In genomic region chr7:157990878-157991250, GRCh38 we compare ENCODE assay signal across 22 cellular contexts.
DNase-seq lines count a peak whose midpoint lies in the region; ATAC-seq, FAIRE-seq and TF ChIP-seq lines count a peak whose summit lies in the region.
"Had no signal": no experiment of that assay in that cellular context is flagged by ENCODE, and none has a peak within 500 bp of the region (broad histone marks: within the 10 kb centered on the region; RNA-seq: fewer than 3 reads in every experiment).

No MANE protein-coding gene starts in this region.

- WGBS in SK-N-SH (ENCODE audit: low lambda C conversion rate), result 0% methylated on average over 1 of the region's 9 CpGs
- 56% methylated on average over 9 of the region's 9 CpGs for WGBS in urinary bladder

- no peaks in the 10 kb centered on the region for H3K36me3 ChIP-seq in SK-N-SH (replicated peaks in 1 of 2; ENCODE audit: control insufficient read depth in 1 of 2, insufficient read depth in 2 of 2, low read length in 1 of 2)
- H3K36me3 ChIP-seq in kidney (ENCODE audit: control insufficient read depth in 1 of 2, insufficient read depth in 2 of 2, low read length in 2 of 2), result no peaks in the 10 kb centered on the region
- no peaks in the 10 kb centered on the region for H3K36me3 ChIP-seq in urinary bladder (ENCODE audit: insufficient read depth)
- H3K36me3 ChIP-seq in left ventricle myocardium inferior, result no peaks in the 10 kb centered on the region
- H3K36me3 ChIP-seq: SJSA1 had no signal

- ATAC-seq in SK-N-SH treated with all-trans-retinoic acid at 6 μM for 48 hours, result no peak; the same call in 2 of the 3 replicates
- ATAC-seq in HG03039 (IDR thresholded peaks at IDR 0.05; ENCODE audit: unreplicated experiment), result no peak
- ATAC-seq: GM23338, Right ventricle myocardium inferior, T-helper 17 cell had no signal

- no peak overlapping the region for H3K9ac ChIP-seq in SK-N-SH
- no peak overlapping the region for H3K9ac ChIP-seq in kidney (ENCODE audit: low read length in 2 of 2)

- H3K27ac ChIP-seq in SK-N-SH (ENCODE audit: low read depth in 2 of 2, low read length in 1 of 2), result peak overlapping the region in 1 of 2 experiments; percentile 20; a peak in 1 of 4 replicates
- no peak overlapping the region for H3K27ac ChIP-seq in kidney (ENCODE audit: low read depth in 2 of 2, low read length in 2 of 2)
- H3K27ac ChIP-seq in urinary bladder (ENCODE audit: low read depth), result peak overlapping the region; percentile 19
- H3K27ac ChIP-seq in left ventricle myocardium inferior (replicated peaks), result no peak overlapping the region
- H3K27ac ChIP-seq: SJSA1 had no signal

- POLR2A ChIA-PET in SK-N-SH (lab: Yijun Ruan, JAX), result interaction anchor here (0.5 kb wide), 1 partner anchor 87 kb away, joined by 3 read pairs; no protein-coding TSS in a partner anchor

- peaks cover 0 to 20% of the 10 kb centered on the region in 2 experiments; a peak in 1 of 4 replicates for H3K4me1 ChIP-seq in SK-N-SH (ENCODE audit: control insufficient read depth in 1 of 2, insufficient read depth in 2 of 2, low read depth in 1 of 2, low read length in 1 of 2)
- H3K4me1 ChIP-seq in kidney (ENCODE audit: control insufficient read depth in 1 of 2, insufficient read depth in 1 of 2, low read depth in 1 of 2, low read length in 2 of 2), result no peaks in the 10 kb centered on the region
- H3K4me1 ChIP-seq in urinary bladder (ENCODE audit: insufficient read depth), result no peaks in the 10 kb centered on the region
- no peaks in the 10 kb centered on the region for H3K4me1 ChIP-seq in left ventricle myocardium inferior
- H3K4me1 ChIP-seq: SJSA1 had no signal

- no peaks in the 10 kb centered on the region for H3K9me2 ChIP-seq in SK-N-SH

- H4K20me1 ChIP-seq in SK-N-SH (ENCODE audit: insufficient read depth), result no peaks in the 10 kb centered on the region

- intact Hi-C loops in kidney (cut with DNase I) (no loop called here), left ventricle myocardium inferior (cut with micrococcal nuclease) (no loop called here)

- H3K27me3 ChIP-seq in SK-N-SH (ENCODE audit: insufficient read depth) (no peaks in the 10 kb centered on the region), left ventricle myocardium inferior (ENCODE audit: low read depth) (peaks cover 83% of the 10 kb centered on the region)
- H3K27me3 ChIP-seq: SJSA1 had no signal

- no peak overlapping the region for H2AFZ ChIP-seq in SK-N-SH (ENCODE audit: low read depth)
- H2AFZ ChIP-seq: GM23338 had no signal

- peaks cover 5% of the 10 kb centered on the region; the same call in 1 of the 2 replicates for H3K9me3 ChIP-seq in SK-N-SH
- H3K9me3 ChIP-seq in kidney (ENCODE audit: control insufficient read depth in 1 of 2, low read length in 2 of 2), result peaks cover 3 to 4% of the 10 kb centered on the region in 2 donors
- peaks cover 4% of the 10 kb centered on the region for H3K9me3 ChIP-seq in left ventricle myocardium inferior (replicated peaks)

- DNase-seq in SK-N-SH, result peak; percentile 74
- peak; percentile 16 for DNase-seq in NCI-H2171 treated with DMSO at 0.1 percent for 48 hours (lab: John Stamatoyannopoulos, UW)
- peak; percentile 39 for DNase-seq in kidney
- no peak for DNase-seq in left ventricle myocardium inferior
- DNase-seq in RCC 7860 (ENCODE audit: low spot score), result no peak
- DNase-seq: 8988T; CD4-positive, alpha-beta T cell; DND-41; MV-4-11; NCI-H187; NCI-H2107; NCI-H2227 treated with DMSO at 0.1 percent for 48 hours; NCI-H510A; NCI-H748 treated with DMSO at 0.1 percent for 48 hours; T-helper 17 cell had no signal

- H3F3A ChIP-seq in SK-N-SH (replicated peaks; ENCODE audit: insufficient read depth), result no peaks in the 10 kb centered on the region

- H3K4me3 ChIP-seq in SK-N-SH (ENCODE audit: low read depth in 2 of 2, low read length in 1 of 2) (no peak overlapping the region), kidney (ENCODE audit: low read length in 2 of 2) (no peak overlapping the region), urinary bladder (ENCODE audit: low read depth, low read length) (no peak overlapping the region), left ventricle myocardium inferior (no peak overlapping the region)
- H3K4me3 ChIP-seq: GM23338, SJSA1 had no signal

- TF ChIP-seq EP300 in SK-N-SH (IDR thresholded peaks at IDR 0.05; ENCODE audit: borderline replicate concordance in 1 of 2, low read depth in 1 of 2, low read length in 1 of 2), result no peak

- TF ChIP-seq CTCF in SK-N-SH (IDR thresholded peaks at IDR 0.05) (no peak), kidney (IDR thresholded peaks at IDR 0.05; ENCODE audit: borderline replicate concordance, extremely low read depth, insufficient read depth) (no peak), left ventricle myocardium inferior (IDR thresholded peaks at IDR 0.05; ENCODE audit: borderline replicate concordance) (no peak)

- no peak overlapping the region for H3K4me2 ChIP-seq in SK-N-SH
- H3K4me2 ChIP-seq: GM23338 had no signal

- CTCF ChIA-PET in SK-N-SH (lab: Yijun Ruan, JAX), result interaction anchor here (0.7 to 1.6 kb wide), 3 partner anchors 11 to 40 kb away, joined by 3 to 4 read pairs (median 3); no protein-coding TSS in a partner anchor

- FAIRE-seq in kidney (lab: Jason Lieb, UNC) (no peak), RCC 7860 (lab: Jason Lieb, UNC) (no peak)
- FAIRE-seq: GM12891 had no signal

- no peak for TF ChIP-seq RAD21 in SK-N-SH (IDR thresholded peaks at IDR 0.05; ENCODE audit: low read length)

- no peaks in the 10 kb centered on the region for H3K79me2 ChIP-seq in SK-N-SH (ENCODE audit: insufficient read depth)

TF ChIP-seq in SK-N-SH, 30 proteins besides CTCF, POLR2A, EP300 and RAD21:
- no peak for TF ChIP-seq MXI1 (IDR thresholded peaks at IDR 0.05; ENCODE audit: low read depth, low read length)
- TF ChIP-seq GATA2 (CRISPR knock-in tag; IDR thresholded peaks at IDR 0.05), result peak; percentile 77
TF ChIP-seq in SK-N-SH: peak in this region for 1.

TF ChIP-seq in SK-N-SH treated with all-trans-retinoic acid at 6 μM for 48 hours, 23 proteins besides CTCF, POLR2A, EP300 and RAD21 (continues in another document):
- TF ChIP-seq SNAI2 (CRISPR knock-in tag; IDR thresholded peaks at IDR 0.05) (no peak), ZFP3 (CRISPR knock-in tag; IDR thresholded peaks at IDR 0.05) (no peak), ZNF565 (CRISPR knock-in tag; conservative IDR thresholded peaks at IDR 0.05; ENCODE audit: low read depth) (no peak), POU6F1 (CRISPR knock-in tag; IDR thresholded peaks at IDR 0.05; ENCODE audit: borderline replicate concordance, low read depth) (no peak), ARNTL (CRISPR knock-in tag; IDR thresholded peaks at IDR 0.05; ENCODE audit: borderline replicate concordance, low read depth) (no peak), GLIS3 (CRISPR knock-in tag; IDR thresholded peaks at IDR 0.05) (no peak), PPARA (CRISPR knock-in tag; IDR thresholded peaks at IDR 0.05; ENCODE audit: borderline replicate concordance) (no peak), PATZ1 (CRISPR knock-in tag; IDR thresholded peaks at IDR 0.05; ENCODE audit: borderline replicate concordance) (no peak), ZFP30 (CRISPR knock-in tag; IDR thresholded peaks at IDR 0.05) (no peak), TSHZ2 (CRISPR knock-in tag; IDR thresholded peaks at IDR 0.05) (no peak)

Comparison
In these comparisons a context has a peak if more than half of its experiments do, and no peak if none do; other contexts are left out.
1. DNase-seq: peak in SK-N-SH (single experiment), NCI-H2171 treated with DMSO at 0.1 percent for 48 hours (single experiment) and kidney (single experiment); none in left ventricle myocardium inferior (single experiment) and RCC 7860 (single experiment).